ENCODE assay signal across 8 cellular contexts in genomic region chr14:85479306-85479705, GRCh38. TPM values are rescaled to one million over a fixed set of nuclear protein-coding genes. Genes with fewer than 3 reads are reported as not detected.
"Had no signal": no experiment of that assay in that cellular context is flagged by ENCODE, and none has a peak within 500 bp of the region (broad histone marks: within the 10 kb centered on the region; RNA-seq: fewer than 3 reads in every experiment).

No MANE protein-coding gene starts in this region.

- ATAC-seq: GM23338, HepG2 had no signal

- DNase-seq: H9, HCEC 1CT had no signal

- H3K27ac ChIP-seq: HL-60 had no signal

- FAIRE-seq: H1, H54, HepG2 had no signal

- H3K4me2 ChIP-seq: GM23338 had no signal

- H3K4me3 ChIP-seq: GM23338 had no signal

RNA-seq across cellular contexts. Expression of gene FLRT2, which starts 50.6 kb away (rescaled TPM):
- total RNA-seq: HepG2 had no signal
- polyA plus RNA-seq: HepG2, IgD-negative memory B cell had no signal
